Comparison of ENCODE assay signal across 13 cellular contexts in genomic region chr2:240990266-240990529, GRCh38. TPM values are rescaled to one million over a fixed set of nuclear protein-coding genes. Genes with fewer than 3 reads are reported as not detected.
DNase-seq lines count a peak whose midpoint lies in the region; TF ChIP-seq lines count a peak whose summit lies in the region.
"Had no signal": no experiment of that assay in that cellular context is flagged by ENCODE, and none has a peak within 500 bp of the region (broad histone marks: within the 10 kb centered on the region; RNA-seq: fewer than 3 reads in every experiment).

No MANE protein-coding gene starts in this region.

- POLR2A ChIA-PET in PC-9 (lab: Charles Lee; ENCODE audit: unreplicated experiment), result no interaction called here

- intact Hi-C loops in cardiac septum (cut with DNase I) (loop anchor here (2.0 to 5.0 kb wide), 2 partner anchors 75 to 138 kb away; no protein-coding TSS in a partner anchor), left ventricle myocardium inferior (cut with micrococcal nuclease) (no loop called here), transverse colon (cut with DNase I; ENCODE audit: low total_unique reads) (no loop called here), PC-9 (cut with micrococcal nuclease; ENCODE audit: unreplicated experiment) (loop anchor here (2.0 to 5.0 kb wide), 3 partner anchors 87 to 139 kb away; partner anchors contain the start of gene MAB21L4)

- TF ChIP-seq POLR2A in transverse colon (IDR thresholded peaks at IDR 0.05), result no peak

- H3K4me1 ChIP-seq in left ventricle myocardium inferior (peaks cover 46% of the 10 kb centered on the region), mesenchymal stem cell (ENCODE audit: control insufficient read depth, insufficient read depth, low read depth, low read length) (peaks cover 28% of the 10 kb centered on the region), transverse colon (peaks cover 9 to 42% (median 17%) of the 10 kb centered on the region in 4 donors), PC-9 (replicated peaks; ENCODE audit: insufficient read depth) (peaks cover 27% of the 10 kb centered on the region)

- peaks cover 7% of the 10 kb centered on the region for H3K9me3 ChIP-seq in left ventricle myocardium inferior (replicated peaks)
- H3K9me3 ChIP-seq in mesenchymal stem cell (ENCODE audit: control insufficient read depth, low read length), result peaks cover 16% of the 10 kb centered on the region
- no peaks in the 10 kb centered on the region for H3K9me3 ChIP-seq in transverse colon
- H3K9me3 ChIP-seq in PC-9 (ENCODE audit: insufficient read depth, low read depth), result no peaks in the 10 kb centered on the region
- H3K9me3 ChIP-seq: SK-N-SH had no signal

- H3K9ac ChIP-seq in mesenchymal stem cell (ENCODE audit: low read length), result no peak overlapping the region
- H3K9ac ChIP-seq: SK-N-SH had no signal

- H4K91ac ChIP-seq in mesenchymal stem cell (ENCODE audit: low read length), result peak overlapping the region; percentile 16

- no peak overlapping the region for H2BK120ac ChIP-seq in mesenchymal stem cell (ENCODE audit: low read depth, low read length)

- no peak overlapping the region for H2BK5ac ChIP-seq in mesenchymal stem cell (ENCODE audit: low read depth, low read length, poor library complexity, severe bottlenecking)

- H3K23ac ChIP-seq in mesenchymal stem cell (ENCODE audit: low read length in 2 of 2), result no peak overlapping the region

- H3K36me3 ChIP-seq in left ventricle myocardium inferior (no peaks in the 10 kb centered on the region), mesenchymal stem cell (ENCODE audit: control insufficient read depth in 1 of 2, insufficient read depth in 2 of 2, low read depth in 1 of 2, low read length in 2 of 2) (no peaks in the 10 kb centered on the region), transverse colon (no peaks in the 10 kb centered on the region), PC-9 (ENCODE audit: low read depth) (no peaks in the 10 kb centered on the region)

- no peaks in the 10 kb centered on the region for H3K79me2 ChIP-seq in PC-9 (ENCODE audit: low read depth)

- H2BK15ac ChIP-seq in mesenchymal stem cell (ENCODE audit: low read depth, poor library complexity, severe bottlenecking), result no peak overlapping the region

- H3K79me1 ChIP-seq in mesenchymal stem cell (replicated peaks; ENCODE audit: low read length, poor library complexity, severe bottlenecking), result no peaks in the 10 kb centered on the region

- H3F3A ChIP-seq in PC-9 (ENCODE audit: insufficient read depth, low read depth), result peaks cover 5% of the 10 kb centered on the region; the same call in 1 of the 2 replicates

- CTCF ChIA-PET in PC-9 (lab: Charles Lee), result no interaction called here

- no peak overlapping the region for H2AK5ac ChIP-seq in mesenchymal stem cell (ENCODE audit: low read length, severe bottlenecking)

- no peaks in the 10 kb centered on the region for H3K9me2 ChIP-seq in PC-9 (ENCODE audit: insufficient read depth)
- H3K9me2 ChIP-seq: SK-N-SH had no signal

- peaks cover 5% of the 10 kb centered on the region for H3K27me3 ChIP-seq in left ventricle myocardium inferior (ENCODE audit: low read depth)
- H3K27me3 ChIP-seq in mesenchymal stem cell (ENCODE audit: control insufficient read depth in 1 of 2, insufficient read depth in 1 of 2, low read length in 2 of 2), result peaks cover 0 to 6% of the 10 kb centered on the region in 2 experiments
- H3K27me3 ChIP-seq in transverse colon, result no peaks in the 10 kb centered on the region
- H3K27me3 ChIP-seq in PC-9 (ENCODE audit: insufficient read depth, low read depth), result no peaks in the 10 kb centered on the region

- no TSS peak for BruUV-seq in PC-9 (replicated peaks; lab: Mats Ljungman, UMichigan)

- H2BK12ac ChIP-seq in mesenchymal stem cell (ENCODE audit: low read length in 2 of 2), result peak overlapping the region in 1 of 2 experiments; percentile 51

- H4K20me1 ChIP-seq in PC-9 (ENCODE audit: insufficient read depth), result no peaks in the 10 kb centered on the region

- peak overlapping the region in 1 of 2 experiments; percentile 66 for H3K4ac ChIP-seq in mesenchymal stem cell (ENCODE audit: low read depth in 1 of 2, low read length in 2 of 2)

- H3K27ac ChIP-seq in left ventricle myocardium inferior (replicated peaks) (no peak overlapping the region), VCaP (peak overlapping the region; percentile 87; the same call in 1 of the 2 replicates), mesenchymal stem cell (ENCODE audit: low read length, poor library complexity, severe bottlenecking) (no peak overlapping the region), transverse colon (no peak overlapping the region), PC-9 (no peak overlapping the region)

- H3K4me3 ChIP-seq in left ventricle myocardium inferior (no peak overlapping the region), mesenchymal stem cell (ENCODE audit: insufficient read depth in 1 of 2, low read depth in 1 of 2, low read length in 2 of 2) (no peak overlapping the region), transverse colon (no peak overlapping the region), PC-9 (no peak overlapping the region)

- H2AFZ ChIP-seq in mesenchymal stem cell (ENCODE audit: low read depth, low read length) (no peak overlapping the region), PC-9 (no peak overlapping the region)

- peak overlapping the region in 1 of 2 experiments; percentile 7 for H3K14ac ChIP-seq in mesenchymal stem cell (ENCODE audit: low read length in 2 of 2)

- TF ChIP-seq CTCF in left ventricle myocardium inferior (IDR thresholded peaks at IDR 0.05; ENCODE audit: borderline replicate concordance) (no peak), VCaP (conservative IDR thresholded peaks at IDR 0.05) (no peak), transverse colon (IDR thresholded peaks at IDR 0.05) (no peak), PC-9 (conservative IDR thresholded peaks at IDR 0.05) (no peak)

- in situ Hi-C loops in transverse colon (cut with MboI; ENCODE audit: low pct_ligation_motif_present in 1 of 4, low pct_unique_long_range_greater_than_20kb in 1 of 4, low sequenced_read_pairs in 3 of 4), result no loop called here

- H4K8ac ChIP-seq in mesenchymal stem cell (ENCODE audit: low read length), result no peak overlapping the region

- H3K4me2 ChIP-seq in mesenchymal stem cell (ENCODE audit: low read length, poor library complexity, severe bottlenecking) (no peak overlapping the region), PC-9 (no peak overlapping the region)
- H3K4me2 ChIP-seq: SK-N-SH had no signal

- no peak for TF ChIP-seq EP300 in transverse colon (IDR thresholded peaks at IDR 0.05; ENCODE audit: low read depth)

- DNase-seq in cardiac septum (ENCODE audit: low spot score) (peak; percentile 26), left ventricle myocardium inferior (no peak), mesenchymal stem cell (no peak), transverse colon (peak; percentile 10), PC-9 (no peak), 8988T (no peak), midbrain (lab: John Stamatoyannopoulos, UW) (no peak)
- DNase-seq: DMS79 treated with DMSO at 0.1 percent for 48 hours; NCI-H1092 treated with DMSO at 0.1 percent for 48 hours; NCI-H2081 treated with DMSO at 0.1 percent for 48 hours; NK-92 treated with Interleukin-12 subunit alpha and Interleukin-12 subunit beta, amount 100 ng/mL, for 24 hours; SK-N-SH had no signal

- WGBS in mesenchymal stem cell, result 95% methylated on average over 2 of the region's 2 CpGs
- 56% methylated on average over 2 of the region's 2 CpGs; no CpG with 5 or more reads in 1 of the 2 donors for WGBS in transverse colon (ENCODE audit: low coverage in 1 of 2), 2 donors

- H3K18ac ChIP-seq in mesenchymal stem cell (ENCODE audit: low read depth in 1 of 2, low read length in 2 of 2), result peak overlapping the region in 1 of 2 experiments; percentile 21

RNA-seq across cellular contexts. Expression of gene SNED1, which starts 8.2 kb away (rescaled TPM):
- 9.7 TPM for total RNA-seq in cardiac septum
- total RNA-seq in left ventricle myocardium inferior, result 6.1 TPM
- polyA plus RNA-seq in mesenchymal stem cell (2013, experiment 1 of 2), result 3.7 TPM
- 3.7 TPM for polyA plus RNA-seq in mesenchymal stem cell (2013, experiment 2 of 2)
- 10 to 100 TPM in 3 of 4 donors, 1 to 10 TPM in 1; 8.2 to 65.5 (median 30.0) TPM for total RNA-seq in transverse colon
- total RNA-seq in PC-9 (2021), result 2.8 and 9.6 TPM in 2 replicates

Comparison
In these comparisons a context has a peak if more than half of its experiments do, and no peak if none do; other contexts are left out.
1. DNase-seq: peak in cardiac septum (single experiment) and transverse colon (single experiment); none in left ventricle myocardium inferior (single experiment), mesenchymal stem cell (single experiment), PC-9 (0 of 2), 8988T (single experiment) and midbrain (single experiment).
2. intact Hi-C loops: an anchor here in cardiac septum (2.0 to 5.0 kb wide) and PC-9 (2.0 to 5.0 kb wide); none called in left ventricle myocardium inferior and transverse colon.